17 cellular contexts compared by ENCODE assay signal in the genomic region with DNA sequence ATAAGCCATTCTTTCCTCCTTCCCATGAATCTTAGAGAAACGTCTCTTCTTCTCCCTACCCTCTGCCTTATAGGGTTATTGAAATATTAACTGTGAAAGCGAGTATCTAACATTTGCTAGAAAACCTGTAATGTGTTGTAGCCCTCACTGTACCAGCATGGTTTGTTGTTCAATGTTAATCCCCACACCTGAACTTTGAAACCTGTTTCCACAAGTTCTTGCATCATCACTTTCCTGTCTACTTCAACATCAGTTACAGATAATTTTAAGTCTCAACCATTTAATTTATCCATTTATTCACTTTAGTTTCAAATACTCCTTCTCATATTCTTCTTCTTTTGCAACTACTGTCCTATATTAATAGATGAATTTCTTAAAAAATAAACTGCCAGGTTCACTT.
"Had no signal": no experiment of that assay in that cellular context is flagged by ENCODE, and none has a peak within 500 bp of the region (broad histone marks: within the 10 kb centered on the region; RNA-seq: fewer than 3 reads in every experiment).

No MANE protein-coding gene starts in this region.

- H3K4me3 ChIP-seq: esophagus squamous epithelium, gastroesophageal sphincter, sigmoid colon, skin epidermis had no signal

- H3K27ac ChIP-seq: esophagus squamous epithelium, gastroesophageal sphincter, sigmoid colon, skin epidermis had no signal

- FAIRE-seq: endometrium, keratinocyte had no signal

- H3K36me3 ChIP-seq: esophagus squamous epithelium, gastroesophageal sphincter, sigmoid colon had no signal

- ATAC-seq: gastroesophageal sphincter; left ventricle myocardium superior; naive thymus-derived CD4-positive, alpha-beta T cell had no signal

- H3K27me3 ChIP-seq: esophagus squamous epithelium, gastroesophageal sphincter, sigmoid colon had no signal

- H3K4me1 Mint-ChIP-seq: immature natural killer cell; naive thymus-derived CD4-positive, alpha-beta T cell had no signal

- H3K36me3 Mint-ChIP-seq: immature natural killer cell; naive thymus-derived CD4-positive, alpha-beta T cell had no signal

- H3K27ac Mint-ChIP-seq: immature natural killer cell; naive thymus-derived CD4-positive, alpha-beta T cell had no signal

- H3K4me1 ChIP-seq: esophagus squamous epithelium, gastroesophageal sphincter, sigmoid colon had no signal

- H3K4me3 Mint-ChIP-seq: immature natural killer cell; naive thymus-derived CD4-positive, alpha-beta T cell had no signal

- DNase-seq: effector memory CD4-positive, alpha-beta T cell; esophagus squamous epithelium; foreskin fibroblast; glutamatergic neuron; immature natural killer cell; left ventricle myocardium superior; mammary epithelial cell; naive thymus-derived CD4-positive, alpha-beta T cell; posterior cingulate gyrus; sigmoid colon; stimulated activated CD4-positive, alpha-beta T cell treated with anti-CD3 and anti-CD28 coated beads, Interleukin-12 subunit alpha, Interleukin-12 subunit beta, amount 100 ng/mL, for 4 hours; stimulated activated naive CD4-positive, alpha-beta T cell treated with Interleukin-2 at 50 U/mL for 16 hours; trophoblast cell had no signal

- H3K9me3 ChIP-seq: esophagus squamous epithelium, gastroesophageal sphincter, sigmoid colon had no signal
